ENCODE assay signal across 28 cellular contexts in genomic region chr13:22846551-22846950, GRCh38.
"Had no signal": no experiment of that assay in that cellular context is flagged by ENCODE, and none has a peak within 500 bp of the region (broad histone marks: within the 10 kb centered on the region; RNA-seq: fewer than 3 reads in every experiment).

No MANE protein-coding gene starts in this region.

- H3K4me1 ChIP-seq: ascending aorta had no signal

- H3K27me3 ChIP-seq: ascending aorta had no signal

- H3K9me3 ChIP-seq: ascending aorta had no signal

- DNase-seq: activated B cell treated with CpG ODN at 0.5 μM for 24 hours; activated CD4-positive, alpha-beta memory T cell treated with anti-CD3 and anti-CD28 coated beads, Interleukin-2, amount 10 ng/mL, durations not matched to agents 7 days and 5 days; activated CD4-positive, alpha-beta T cell treated with anti-CD3 and anti-CD28 coated beads for 36 hours; activated CD4-positive, alpha-beta T cell treated with anti-CD3 and anti-CD28 coated beads for 48 hours; activated CD4-positive, alpha-beta T cell treated with anti-CD3 and anti-CD28 coated beads, Interleukin-2, amount 10 ng/mL, durations not matched to agents 7 days and 5 days; activated CD4-positive, alpha-beta T cell treated with anti-CD3 and anti-CD28 coated beads, Interleukin-2, amount 50 U/mL, for 48 hours; activated CD4-positive, CD25-positive, alpha-beta regulatory T cell treated with anti-CD3 and anti-CD28 coated beads, Interleukin-2, amount 50 U/mL, for 72 hours; activated CD8-positive, alpha-beta memory T cell treated with anti-CD3 and anti-CD28 coated beads for 24 hours; activated CD8-positive, alpha-beta memory T cell treated with anti-CD3 and anti-CD28 coated beads, Interleukin-2, amount 10 ng/mL, durations not matched to agents 7 days and 5 days; activated CD8-positive, alpha-beta memory T cell treated with anti-CD3 and anti-CD28 coated beads, Interleukin-2, amount 50 U/mL, for 48 hours; activated CD8-positive, alpha-beta T cell treated with anti-CD3 and anti-CD28 coated beads, Interleukin-2, amount 10 ng/mL, durations not matched to agents 7 days and 5 days; activated effector memory CD4-positive, alpha-beta T cell treated with Interleukin-2 at 50 U/mL for 16 hours; activated gamma-delta T cell; activated naive CD4-positive, alpha-beta T cell treated with anti-CD3 and anti-CD28 coated beads, Interleukin-2, amount 10 ng/mL, durations not matched to agents 7 days and 5 days; activated naive CD4-positive, alpha-beta T cell treated with Interleukin-2 at 50 U/mL for 16 hours; activated naive CD8-positive, alpha-beta T cell treated with anti-CD3 and anti-CD28 coated beads, Interleukin-2, amount 10 ng/mL, durations not matched to agents 7 days and 5 days; activated naive CD8-positive, alpha-beta T cell treated with anti-CD3 and anti-CD28 coated beads, Interleukin-2, amount 50 U/mL, for 24 hours; activated T-cell treated with anti-CD3 and anti-CD28 coated beads, Interleukin-2, amount 50 U/mL, for 24 hours; activated T-cell treated with anti-CD3 and anti-CD28 coated beads, Interleukin-2, amount 50 U/mL, for 48 hours; amygdala; anterior cingulate cortex; central memory CD4-positive, alpha-beta T cell; T-helper 1 cell; T-helper 2 cell; T-helper 9 cell had no signal

- H3K4me3 ChIP-seq: ascending aorta had no signal

- H3K27ac ChIP-seq: ascending aorta, VCaP had no signal

- FAIRE-seq: TTC549 had no signal

- ATAC-seq: activated CD4-positive, alpha-beta T cell treated with anti-CD3 and anti-CD28 coated beads for 36 hours; activated CD8-positive, alpha-beta memory T cell treated with anti-CD3 and anti-CD28 coated beads, Interleukin-2, amount 10 ng/mL, durations not matched to agents 7 days and 5 days; activated CD8-positive, alpha-beta T cell treated with anti-CD3 and anti-CD28 coated beads, Interleukin-2, amount 10 ng/mL, durations not matched to agents 7 days and 5 days; activated naive CD8-positive, alpha-beta T cell treated with anti-CD3 and anti-CD28 coated beads, Interleukin-2, amount 50 U/mL, for 24 hours had no signal

- H3K36me3 ChIP-seq: ascending aorta had no signal
